ENCODE assay signal across 27 cellular contexts in genomic region chr5:175698401-175699115, GRCh38. TPM values are rescaled to one million over a fixed set of nuclear protein-coding genes. Genes with fewer than 3 reads are reported as not detected.
A peak's percentile ranks its signal among the peaks of the same experiment; 100 is the strongest.
DNase-seq lines count a peak whose midpoint lies in the region; ATAC-seq, FAIRE-seq and TF ChIP-seq lines count a peak whose summit lies in the region.
"Had no signal": no experiment of that assay in that cellular context is flagged by ENCODE, and none has a peak within 500 bp of the region (broad histone marks: within the 10 kb centered on the region; RNA-seq: fewer than 3 reads in every experiment).

No MANE protein-coding gene starts in this region.

- H2BK20ac ChIP-seq in H1 (ENCODE audit: low read length) = no peak overlapping the region

- no peak overlapping the region for H4K91ac ChIP-seq in H1 (replicated peaks; ENCODE audit: insufficient read length, low read length)

- H3K36me3 ChIP-seq in H1 (ENCODE audit: control insufficient read depth in 2 of 4, insufficient read depth in 4 of 4, low read length in 3 of 4) = no peaks in the 10 kb centered on the region
- H3K36me3 ChIP-seq in suprapubic skin = no peaks in the 10 kb centered on the region
- H3K36me3 ChIP-seq: HAP-1, tibial artery had no signal

- TF ChIP-seq EP300 in H1 (IDR thresholded peaks at IDR 0.05; ENCODE audit: borderline replicate concordance in 1 of 2, low read depth in 2 of 2, low read length in 2 of 2) (no peak), suprapubic skin (IDR thresholded peaks at IDR 0.05) (no peak)

- H3K56ac ChIP-seq in H1 (replicated peaks; ENCODE audit: insufficient read length, low read depth, low read length) = no peak overlapping the region

- ATAC-seq in GM18519 (IDR thresholded peaks at IDR 0.05; ENCODE audit: low FRiP score, unreplicated experiment) (no peak), HG03354 (IDR thresholded peaks at IDR 0.05; ENCODE audit: poor library complexity, severe bottlenecking, unreplicated experiment) (no peak)
- ATAC-seq: left lung had no signal

- TF ChIP-seq CTCF in H1 (IDR thresholded peaks at IDR 0.05; ENCODE audit: control extremely low read depth in 1 of 3, insufficient read depth in 1 of 3, low read depth in 1 of 3, low read length in 3 of 3) (no peak), suprapubic skin (IDR thresholded peaks at IDR 0.05) (no peak)

- H3K9ac ChIP-seq in H1 (replicated peaks in 1 of 4; ENCODE audit: extremely low read depth in 1 of 4, low read depth in 3 of 4, low read length in 3 of 4) = no peak overlapping the region

- H4K20me1 ChIP-seq in H1 (replicated peaks in 1 of 2; ENCODE audit: control insufficient read depth in 1 of 2, insufficient read depth in 2 of 2, low read length in 2 of 2) = no peaks in the 10 kb centered on the region

- no peak overlapping the region for H3K18ac ChIP-seq in H1 (ENCODE audit: extremely low read depth, low read length)

- H2BK120ac ChIP-seq in H1 (replicated peaks; ENCODE audit: low read depth, low read length) = no peak overlapping the region

- H3K4me3 ChIP-seq in H1 (ENCODE audit: extremely low read depth in 1 of 4, insufficient read depth in 2 of 4, low read depth in 3 of 4, low read length in 4 of 4) (no peak overlapping the region), suprapubic skin (no peak overlapping the region)
- H3K4me3 ChIP-seq: HAP-1, left lung, SK-N-MC, skin epidermis, stomach, tibial artery had no signal

- H3K27me3 ChIP-seq in H1 (replicated peaks in 1 of 4; ENCODE audit: control insufficient read depth in 3 of 4, extremely low read depth in 1 of 4, insufficient read depth in 3 of 4, low read length in 3 of 4) (no peaks in the 10 kb centered on the region; a peak in 1 of 7 replicates), suprapubic skin (peaks cover 2% of the 10 kb centered on the region)
- H3K27me3 ChIP-seq: left lung, stomach, tibial artery had no signal

- no peak overlapping the region for H2BK15ac ChIP-seq in H1 (ENCODE audit: low read length)

- H4K8ac ChIP-seq in H1 (ENCODE audit: extremely low read depth, insufficient read depth, low read length) = no peak overlapping the region

- H2BK5ac ChIP-seq in H1 (ENCODE audit: low read depth, low read length) = no peak overlapping the region

- H4K5ac ChIP-seq in H1 (ENCODE audit: insufficient read length, low read depth, low read length) = no peak overlapping the region

- no peak overlapping the region for H3K4me2 ChIP-seq in H1 (ENCODE audit: insufficient read depth in 1 of 2, low read depth in 2 of 2, low read length in 2 of 2)

- no peaks in the 10 kb centered on the region for H3K79me1 ChIP-seq in H1 (ENCODE audit: low read depth, low read length)

- no peak overlapping the region for H3K4ac ChIP-seq in H1 (replicated peaks; ENCODE audit: insufficient read length, low read depth, low read length)

- POLR2A ChIA-PET in H1 (lab: Charles Lee; ENCODE audit: partially characterized antibody) = interaction anchor here (0.6 kb wide), 1 partner anchor 41 kb away, joined by 3 read pairs; no protein-coding TSS in a partner anchor

- H2BK12ac ChIP-seq in H1 (ENCODE audit: low read depth, low read length) = 0 out of 2 replicates have a peak overlapping the region, but pooled peaks have one; percentile 43

- 0 out of 2 replicates have a peak overlapping the region, but pooled peaks have one; percentile 84 for H2AK5ac ChIP-seq in H1 (ENCODE audit: low read depth, low read length)

- TF ChIP-seq POLR2A in H1 (IDR thresholded peaks at IDR 0.05; ENCODE audit: control extremely low read depth in 1 of 2, low read depth in 2 of 2, low read length in 2 of 2) = no peak
- no peak for TF ChIP-seq POLR2A in suprapubic skin (IDR thresholded peaks at IDR 0.05)

- no peaks in the 10 kb centered on the region for H3K23me2 ChIP-seq in H1 (ENCODE audit: low read depth, low read length)

- WGBS in H1 (ENCODE audit: extremely low coverage in 1 of 2, insufficient coverage in 1 of 2, insufficient read length in 1 of 2, insufficient replicate concordance in 2 of 2, low coverage in 1 of 2, low lambda C conversion rate in 2 of 2, missing lambda C conversion rate in 1 of 2), 2 experiments = 85% methylated on average over 18 of the region's 18 CpGs; no CpG with 5 or more reads in 1 of the 2 experiments
- 80% methylated on average over 15 of the region's 18 CpGs for WGBS in suprapubic skin

- H3K14ac ChIP-seq in H1 (ENCODE audit: insufficient read length) = no peak overlapping the region

- H3K4me1 ChIP-seq in H1 (replicated peaks in 1 of 4; ENCODE audit: control insufficient read depth in 3 of 4, insufficient read depth in 4 of 4, low read length in 3 of 4) (peaks cover 0 to 10% (median 4%) of the 10 kb centered on the region in 4 experiments; a peak in 5 of 7 replicates), suprapubic skin (peaks cover 4% of the 10 kb centered on the region)
- H3K4me1 ChIP-seq: tibial artery had no signal

- CTCF ChIA-PET in H1 (lab: Charles Lee; ENCODE audit: partially characterized antibody) = interaction anchor here (0.7 to 6.6 kb wide), 16 partner anchors 11 to 177 kb away, joined by 3 to 79 read pairs (median 4); no protein-coding TSS in a partner anchor

- FAIRE-seq in H1 (lab: Jason Lieb, UNC) = no peak
- FAIRE-seq: G401.6 had no signal

- DNase-seq in activated effector memory CD4-positive, alpha-beta T cell treated with anti-CD3 and anti-CD28 coated beads, Interleukin-2, amount 50 U/mL, for 16 hours = peak; percentile 31
- no peak for DNase-seq in activated effector memory CD4-positive, alpha-beta T cell treated with Interleukin-2 at 50 U/mL for 16 hours
- peak; percentile 71 to 72 for DNase-seq in NCI-H526 (lab: John Stamatoyannopoulos, UW)
- DNase-seq in H1 (ENCODE audit: low read depth in 1 of 2, low spot score in 2 of 2) = no peak
- peak; percentile 9 to 66 for DNase-seq in suprapubic skin (ENCODE audit: low spot score in 2 of 2)
- DNase-seq: activated CD4-positive, alpha-beta T cell treated with anti-CD3 and anti-CD28 coated beads, Interleukin-2, amount 10 ng/mL, durations not matched to agents 7 days and 5 days; DMS153; effector CD4-positive, alpha-beta T cell; mesendoderm; NCI-H1417 treated with DMSO at 0.1 percent for 48 hours; NCI-H2081 treated with DMSO at 0.1 percent for 48 hours; NCI-H446; occipital lobe; stimulated activated CD8-positive, alpha-beta memory T cell treated with anti-CD3 and anti-CD28 coated beads, Interleukin-4, amount 100 ng/mL, for 48 hours; stomach had no signal

- H3K79me2 ChIP-seq in H1 (ENCODE audit: control insufficient read depth in 1 of 2, insufficient read depth in 2 of 2, low read length in 2 of 2) = no peaks in the 10 kb centered on the region

- no peak overlapping the region for H3K27ac ChIP-seq in H1 (ENCODE audit: low read depth, low read length)
- H3K27ac ChIP-seq in suprapubic skin = no peak overlapping the region
- H3K27ac ChIP-seq: epithelial cell of prostate, left lung, RWPE1, SK-N-MC, skin epidermis, stomach, tibial artery, VCaP had no signal

- no peak for TF ChIP-seq RAD21 in H1 (IDR thresholded peaks at IDR 0.05 in 1 of 2, conservative IDR thresholded peaks at IDR 0.05 in 1 of 2; ENCODE audit: low read depth in 2 of 2, low read length in 2 of 2)

- H2AFZ ChIP-seq in H1 (ENCODE audit: low read length) = no peak overlapping the region

- no peak overlapping the region for H3K23ac ChIP-seq in H1 (ENCODE audit: insufficient read length)

- no peaks in the 10 kb centered on the region for H3K9me3 ChIP-seq in H1 (ENCODE audit: insufficient read depth in 2 of 2, low read depth in 1 of 2, low read length in 1 of 2)
- no peaks in the 10 kb centered on the region for H3K9me3 ChIP-seq in suprapubic skin
- H3K9me3 ChIP-seq: HAP-1, stomach had no signal

TF ChIP-seq in H1, 55 proteins besides CTCF, POLR2A, EP300 and RAD21:
- TF ChIP-seq JUND (IDR thresholded peaks at IDR 0.05; ENCODE audit: low read length) (no peak), SP4 (IDR thresholded peaks at IDR 0.05; ENCODE audit: low read length) (no peak)
TF ChIP-seq in H1: peak in this region for 0.

RNA-seq across cellular contexts. Expression of gene HRH2, which starts 40.7 kb away (rescaled TPM):
- 8.1 and 9.3 TPM in 2 replicates for total RNA-seq in H1 (2021; fragmentation: NEBNext Ultra II Directional; extraction: Animal tissue kit (Norgen Biotek cat#: 25700))
- 7.8 and 10.2 TPM in 2 replicates for polyA plus RNA-seq in H1 (2011; rRNA removed)
- 4.0 TPM for polyA plus RNA-seq in H1 (2011; cell fraction: cytosol; rRNA removed)
- 10.3 TPM for polyA plus RNA-seq in H1 (2011; cell fraction: nucleus; rRNA removed)
- polyA plus RNA-seq in H1 (2012, experiment 1 of 2) = 6.5 to 7.4 TPM (median 7.2 TPM) in 4 replicates
- polyA plus RNA-seq in H1 (2012, experiment 2 of 2) = 5.5 TPM
- polyA plus RNA-seq in H1 (2013, experiment 1 of 2) = 9.8 TPM
- 9.8 TPM for polyA plus RNA-seq in H1 (2013, experiment 2 of 2)
- polyA minus RNA-seq in H1 (2011; rRNA and poly(A)+ RNA removed) = 16.1 and 21.8 TPM in 2 replicates
- 5.1 TPM for polyA minus RNA-seq in H1 (2011; cell fraction: cytosol; rRNA and poly(A)+ RNA removed)
- 12.5 TPM for polyA minus RNA-seq in H1 (2011; cell fraction: nucleus; rRNA and poly(A)+ RNA removed)
- 1 to 10 TPM in 2 of 4 donors, under 1 TPM in 2; 0.81 to 1.4 (median 1.0) TPM for total RNA-seq in suprapubic skin
- total RNA-seq: B cell had no signal

Comparison
In these comparisons a context has a peak if more than half of its experiments do, and no peak if none do; other contexts are left out.
1. DNase-seq: peak in activated effector memory CD4-positive, alpha-beta T cell treated with anti-CD3 and anti-CD28 coated beads, Interleukin-2, amount 50 U/mL, for 16 hours (single experiment), NCI-H526 (2 of 2) and suprapubic skin (2 of 2); none in activated effector memory CD4-positive, alpha-beta T cell treated with Interleukin-2 at 50 U/mL for 16 hours (single experiment) and H1 (0 of 2).